In the genomic region with DNA sequence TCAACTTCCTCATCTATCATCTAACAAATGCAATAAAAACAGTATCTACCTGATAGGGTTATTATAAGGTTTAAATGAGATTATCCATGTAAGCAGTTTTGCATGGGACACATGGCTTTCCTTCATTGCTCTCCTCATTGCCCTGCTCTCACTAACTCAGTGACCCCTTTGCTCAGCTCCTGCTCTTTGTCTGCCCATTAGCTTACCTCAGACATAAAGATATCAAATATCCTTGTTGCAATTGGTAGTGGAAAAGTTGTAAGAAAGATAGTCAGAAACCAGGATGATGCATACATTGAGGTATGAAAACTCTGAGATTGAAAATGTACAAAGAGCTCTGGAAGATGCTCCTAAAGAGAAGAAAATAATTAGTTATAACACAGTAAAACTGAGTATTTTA, we compare ENCODE assay signal across 37 cellular contexts.
"Had no signal": no experiment of that assay in that cellular context is flagged by ENCODE, and none has a peak within 500 bp of the region (broad histone marks: within the 10 kb centered on the region; RNA-seq: fewer than 3 reads in every experiment).

No MANE protein-coding gene starts in this region.

- H3K27ac Mint-ChIP-seq: activated CD4-positive, alpha-beta T cell treated with anti-CD3 and anti-CD28 coated beads, Interleukin-2, amount 10 ng/mL, durations not matched to agents 24 days and 14 days; activated CD8-positive, alpha-beta T cell treated with anti-CD3 and anti-CD28 coated beads, Interleukin-2, amount 10 ng/mL, durations not matched to agents 7 days and 5 days; activated naive CD4-positive, alpha-beta T cell treated with anti-CD3 and anti-CD28 coated beads, Interleukin-2, amount 50 U/mL, for 24 hours; activated naive CD8-positive, alpha-beta T cell treated with anti-CD3 and anti-CD28 coated beads, Interleukin-2, amount 10 ng/mL, durations not matched to agents 7 days and 5 days; activated T-cell treated with anti-CD3 and anti-CD28 coated beads, Interleukin-2, amount 50 U/mL, for 24 hours; activated T-helper 2 cell treated with anti-CD3 and anti-CD28 coated beads, Interferon-gamma antibody, Interleukin-2, Interleukin-4, amounts not matched to agents 10 μg/mL and 5 μg/mL and 100 μg/mL, durations not matched to agents 14 hours and 24 hours and 36 hours; brain had no signal

- H3K4me1 Mint-ChIP-seq: activated CD4-positive, alpha-beta T cell treated with anti-CD3 and anti-CD28 coated beads, Interleukin-2, amount 10 ng/mL, durations not matched to agents 24 days and 14 days; brain had no signal

- ATAC-seq: activated CD8-positive, alpha-beta T cell treated with anti-CD3 and anti-CD28 coated beads, Interleukin-2, amount 10 ng/mL, durations not matched to agents 7 days and 5 days; PC-3; SK-N-SH treated with all-trans-retinoic acid at 6 μM for 48 hours had no signal

- DNase-seq: activated CD4-positive, alpha-beta T cell treated with anti-CD3 and anti-CD28 coated beads for 1 hour; activated CD4-positive, alpha-beta T cell treated with anti-CD3 and anti-CD28 coated beads, Interleukin-2, amount 10 ng/mL, durations not matched to agents 24 days and 14 days; activated CD4-positive, alpha-beta T cell treated with anti-CD3 and anti-CD28 coated beads, Interleukin-2, amount 50 U/mL, for 4 hours; activated CD4-positive, CD25-positive, alpha-beta regulatory T cell; activated CD8-positive, alpha-beta T cell treated with anti-CD3 and anti-CD28 coated beads, Interleukin-2, amount 10 ng/mL, durations not matched to agents 7 days and 5 days; activated gamma-delta T cell; activated naive CD4-positive, alpha-beta T cell treated with Interleukin-2 at 50 U/mL for 16 hours; activated naive CD8-positive, alpha-beta T cell treated with anti-CD3 and anti-CD28 coated beads, Interleukin-2, amount 10 ng/mL, durations not matched to agents 7 days and 5 days; activated T-cell treated with anti-CD3 and anti-CD28 coated beads, Interleukin-2, amount 50 U/mL, for 24 hours; adrenal gland; anterior cingulate cortex; caudate nucleus; cerebellar nuclear complex; NCI-H1092 treated with DMSO at 0.1 percent for 48 hours; NCI-H1417; NCI-H146; NCI-H187; NCI-H2029 treated with DMSO at 0.1 percent for 48 hours; NCI-H2107; NCI-H2171 treated with DMSO at 0.1 percent for 48 hours; NCI-H2227 treated with DMSO at 0.1 percent for 48 hours; NCI-H446; NCI-H510A treated with DMSO at 0.1 percent for 48 hours; NCI-H526 treated with DMSO at 0.1 percent for 48 hours; NCI-H774; PC-3; Peyer's patch; RPMI8226; SHP77 treated with DMSO at 0.1 percent for 48 hours; SW 1271; T-helper 1 cell; T-helper 2 cell; T-helper 9 cell had no signal

- H3K27me3 Mint-ChIP-seq: activated naive CD4-positive, alpha-beta T cell treated with anti-CD3 and anti-CD28 coated beads, Interleukin-2, amount 50 U/mL, for 24 hours; activated T-cell treated with anti-CD3 and anti-CD28 coated beads, Interleukin-2, amount 50 U/mL, for 24 hours; brain had no signal

- H3K4me3 Mint-ChIP-seq: activated CD4-positive, alpha-beta T cell treated with anti-CD3 and anti-CD28 coated beads, Interleukin-2, amount 10 ng/mL, durations not matched to agents 24 days and 14 days; activated CD8-positive, alpha-beta T cell treated with anti-CD3 and anti-CD28 coated beads, Interleukin-2, amount 10 ng/mL, durations not matched to agents 7 days and 5 days; activated naive CD4-positive, alpha-beta T cell treated with anti-CD3 and anti-CD28 coated beads, Interleukin-2, amount 50 U/mL, for 24 hours; activated naive CD8-positive, alpha-beta T cell treated with anti-CD3 and anti-CD28 coated beads, Interleukin-2, amount 10 ng/mL, durations not matched to agents 7 days and 5 days; activated T-cell treated with anti-CD3 and anti-CD28 coated beads, Interleukin-2, amount 50 U/mL, for 24 hours; brain had no signal

- H3K9me3 Mint-ChIP-seq: activated CD4-positive, alpha-beta T cell treated with anti-CD3 and anti-CD28 coated beads, Interleukin-2, amount 10 ng/mL, durations not matched to agents 24 days and 14 days; activated naive CD4-positive, alpha-beta T cell treated with anti-CD3 and anti-CD28 coated beads, Interleukin-2, amount 50 U/mL, for 24 hours; activated naive CD8-positive, alpha-beta T cell treated with anti-CD3 and anti-CD28 coated beads, Interleukin-2, amount 10 ng/mL, durations not matched to agents 7 days and 5 days; activated T-cell treated with anti-CD3 and anti-CD28 coated beads, Interleukin-2, amount 50 U/mL, for 24 hours; activated T-helper 2 cell treated with anti-CD3 and anti-CD28 coated beads, Interferon-gamma antibody, Interleukin-2, Interleukin-4, amounts not matched to agents 10 μg/mL and 5 μg/mL and 100 μg/mL, durations not matched to agents 14 hours and 24 hours and 36 hours; brain had no signal

- H3K36me3 Mint-ChIP-seq: activated naive CD4-positive, alpha-beta T cell treated with anti-CD3 and anti-CD28 coated beads, Interleukin-2, amount 50 U/mL, for 24 hours; activated naive CD8-positive, alpha-beta T cell treated with anti-CD3 and anti-CD28 coated beads, Interleukin-2, amount 10 ng/mL, durations not matched to agents 7 days and 5 days had no signal
